33 cellular contexts compared by ENCODE assay signal in genomic region chr4:175561691-175562090, GRCh38.
"Had no signal": no experiment of that assay in that cellular context is flagged by ENCODE, and none has a peak within 500 bp of the region (broad histone marks: within the 10 kb centered on the region; RNA-seq: fewer than 3 reads in every experiment).

No MANE protein-coding gene starts in this region.

- H3K27ac ChIP-seq: breast epithelium, left lung, lower lobe of right lung, neutrophil, ovary, prostate gland, skin epidermis, thyroid gland, upper lobe of left lung, VCaP had no signal

- H3K27me3 Mint-ChIP-seq: activated CD4-positive, alpha-beta memory T cell treated with anti-CD3 and anti-CD28 coated beads for 36 hours; activated naive CD4-positive, alpha-beta T cell treated with anti-CD3 and anti-CD28 coated beads, Interleukin-2, amount 10 ng/mL, durations not matched to agents 7 days and 5 days; activated T-cell treated with anti-CD3 and anti-CD28 coated beads, Interleukin-2, amount 50 U/mL, for 24 hours; natural killer cell treated with Interleukin-12 subunit alpha and Interleukin-12 subunit beta and Interleukin-15 and Interleukin-18, amount 100 ng/mL, for 72 hours; stimulated activated naive CD8-positive, alpha-beta T cell treated with anti-CD3 and anti-CD28 coated beads, Interleukin-15, Interleukin-2, amounts not matched to agents 100 ng/mL and 50 ng/mL, for 24 hours had no signal

- H3K36me3 ChIP-seq: breast epithelium, left lung, lower lobe of right lung, neutrophil, ovary, prostate gland, thyroid gland, upper lobe of left lung had no signal

- H3K4me1 ChIP-seq: breast epithelium, left lung, lower lobe of right lung, prostate gland, thyroid gland, upper lobe of left lung had no signal

- H3K9me3 ChIP-seq: breast epithelium, left lung, lower lobe of right lung, neutrophil, ovary, prostate gland, thyroid gland, upper lobe of left lung had no signal

- H3K27ac Mint-ChIP-seq: activated CD4-positive, alpha-beta memory T cell treated with anti-CD3 and anti-CD28 coated beads for 36 hours; activated naive CD4-positive, alpha-beta T cell treated with anti-CD3 and anti-CD28 coated beads, Interleukin-2, amount 10 ng/mL, durations not matched to agents 7 days and 5 days; activated T-cell treated with anti-CD3 and anti-CD28 coated beads, Interleukin-2, amount 50 U/mL, for 24 hours; immature natural killer cell; natural killer cell treated with Interleukin-12 subunit alpha and Interleukin-12 subunit beta and Interleukin-15 and Interleukin-18, amount 100 ng/mL, for 72 hours; stimulated activated naive CD8-positive, alpha-beta T cell treated with anti-CD3 and anti-CD28 coated beads, Interleukin-15, Interleukin-2, amounts not matched to agents 100 ng/mL and 50 ng/mL, for 24 hours; T-helper 1 cell treated with Interleukin-12 subunit alpha and Interleukin-12 subunit beta and Interleukin-4 antibody, amounts not matched to agents 30 μg/mL and 1 μg/mL, for 36 hours had no signal

- H3K9me3 Mint-ChIP-seq: activated CD4-positive, alpha-beta memory T cell treated with anti-CD3 and anti-CD28 coated beads for 36 hours; activated naive CD4-positive, alpha-beta T cell treated with anti-CD3 and anti-CD28 coated beads, Interleukin-2, amount 10 ng/mL, durations not matched to agents 7 days and 5 days; natural killer cell treated with Interleukin-12 subunit alpha and Interleukin-12 subunit beta and Interleukin-15 and Interleukin-18, amount 100 ng/mL, for 72 hours; stimulated activated naive CD8-positive, alpha-beta T cell treated with anti-CD3 and anti-CD28 coated beads, Interleukin-15, Interleukin-2, amounts not matched to agents 100 ng/mL and 50 ng/mL, for 24 hours; T-helper 1 cell treated with Interleukin-12 subunit alpha and Interleukin-12 subunit beta and Interleukin-4 antibody, amounts not matched to agents 30 μg/mL and 1 μg/mL, for 36 hours had no signal

- DNase-seq: activated CD4-positive, alpha-beta memory T cell treated with anti-CD3 and anti-CD28 coated beads for 36 hours; activated CD4-positive, alpha-beta T cell treated with anti-CD3 and anti-CD28 coated beads for 48 hours; activated CD8-positive, alpha-beta memory T cell treated with anti-CD3 and anti-CD28 coated beads, Interleukin-2, amount 50 U/mL, for 4 hours; activated gamma-delta T cell; activated naive CD4-positive, alpha-beta T cell treated with anti-CD3 and anti-CD28 coated beads, Interleukin-2, amount 10 ng/mL, durations not matched to agents 7 days and 5 days; activated T-cell treated with anti-CD3 and anti-CD28 coated beads, Interleukin-2, amount 50 U/mL, for 24 hours; amniotic stem cell; central memory CD4-positive, alpha-beta T cell; dermis blood vessel endothelial cell; effector CD8-positive, alpha-beta T cell; head of caudate nucleus; immature natural killer cell; left lung; lower lobe of right lung; mesendoderm; ovary; retina; stimulated activated CD4-positive, alpha-beta T cell treated with anti-CD3 and anti-CD28 coated beads, Interleukin-12 subunit alpha, Interleukin-12 subunit beta, amount 100 ng/mL, for 4 hours; stimulated activated CD4-positive, alpha-beta T cell treated with anti-CD3 and anti-CD28 coated beads, Interleukin-4, amount 100 ng/mL, for 1 hour; SW 1271; T-helper 9 cell; thyroid gland; upper lobe of left lung had no signal

- H3K36me3 Mint-ChIP-seq: activated CD4-positive, alpha-beta memory T cell treated with anti-CD3 and anti-CD28 coated beads for 36 hours; activated naive CD4-positive, alpha-beta T cell treated with anti-CD3 and anti-CD28 coated beads, Interleukin-2, amount 10 ng/mL, durations not matched to agents 7 days and 5 days; immature natural killer cell; natural killer cell treated with Interleukin-12 subunit alpha and Interleukin-12 subunit beta and Interleukin-15 and Interleukin-18, amount 100 ng/mL, for 72 hours had no signal

- FAIRE-seq: colon, TTC549 had no signal

- H3K4me3 Mint-ChIP-seq: activated CD4-positive, alpha-beta memory T cell treated with anti-CD3 and anti-CD28 coated beads for 36 hours; activated naive CD4-positive, alpha-beta T cell treated with anti-CD3 and anti-CD28 coated beads, Interleukin-2, amount 10 ng/mL, durations not matched to agents 7 days and 5 days; activated T-cell treated with anti-CD3 and anti-CD28 coated beads, Interleukin-2, amount 50 U/mL, for 24 hours; immature natural killer cell; natural killer cell treated with Interleukin-12 subunit alpha and Interleukin-12 subunit beta and Interleukin-15 and Interleukin-18, amount 100 ng/mL, for 72 hours; stimulated activated naive CD8-positive, alpha-beta T cell treated with anti-CD3 and anti-CD28 coated beads, Interleukin-15, Interleukin-2, amounts not matched to agents 100 ng/mL and 50 ng/mL, for 24 hours; T-helper 1 cell treated with Interleukin-12 subunit alpha and Interleukin-12 subunit beta and Interleukin-4 antibody, amounts not matched to agents 30 μg/mL and 1 μg/mL, for 36 hours had no signal

- H3K27me3 ChIP-seq: breast epithelium, left lung, neutrophil, ovary, thyroid gland, upper lobe of left lung had no signal

- H3K4me1 Mint-ChIP-seq: activated naive CD4-positive, alpha-beta T cell treated with anti-CD3 and anti-CD28 coated beads, Interleukin-2, amount 10 ng/mL, durations not matched to agents 7 days and 5 days; immature natural killer cell had no signal

- H3K4me3 ChIP-seq: breast epithelium, left lung, lower lobe of right lung, ovary, prostate gland, skin epidermis, thyroid gland, upper lobe of left lung had no signal
